In the genomic region with DNA sequence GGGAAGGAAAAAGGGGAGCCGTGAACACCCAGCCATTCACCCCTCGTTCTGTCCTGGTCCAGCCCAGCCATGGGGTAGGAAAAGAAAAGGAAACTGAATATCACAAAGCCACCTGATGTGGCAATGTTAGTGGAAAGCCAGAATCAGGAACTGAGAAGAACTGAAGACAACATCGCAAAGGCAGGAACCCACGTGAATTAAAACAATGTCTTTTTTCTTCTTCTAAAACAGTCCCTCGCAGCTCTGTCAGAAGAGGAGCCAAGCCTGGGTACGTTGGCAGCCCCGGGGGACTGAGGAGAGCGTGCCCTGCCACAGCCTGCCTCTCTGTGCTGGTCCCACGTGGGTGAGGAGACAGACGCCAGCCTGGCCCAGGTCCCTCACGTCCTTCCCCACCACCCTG, we compare ENCODE assay signal across 21 cellular contexts. TPM values are rescaled to one million over a fixed set of nuclear protein-coding genes. Genes with fewer than 3 reads are reported as not detected.
DNase-seq lines count a peak whose midpoint lies in the region; ATAC-seq, FAIRE-seq and TF ChIP-seq lines count a peak whose summit lies in the region.
"Had no signal": no experiment of that assay in that cellular context is flagged by ENCODE, and none has a peak within 500 bp of the region (broad histone marks: within the 10 kb centered on the region; RNA-seq: fewer than 3 reads in every experiment).

No MANE protein-coding gene starts in this region.

- DNase-seq in GM12865 (ENCODE audit: low read depth) (peak; percentile 9), NOMO-1 treated with DMSO at 0.1 percent for 48 hours (lab: John Stamatoyannopoulos, UW; ENCODE audit: unreplicated experiment) (peak; percentile 47), naive B cell (peak; percentile 8), UCSD-AML1 (lab: John Stamatoyannopoulos, UW; ENCODE audit: unreplicated experiment) (no peak), BE2C (no peak), small intestine (no peak)
- no peak for DNase-seq in activated CD8-positive, alpha-beta T cell treated with anti-CD3 and anti-CD28 coated beads, Interleukin-2, amount 10 ng/mL, durations not matched to agents 7 days and 5 days
- DNase-seq: activated CD4-positive, alpha-beta T cell treated with anti-CD3 and anti-CD28 coated beads, Interleukin-2, amount 50 U/mL, for 4 hours; activated naive CD4-positive, alpha-beta T cell treated with Interleukin-2 at 50 U/mL for 16 hours; activated T-cell treated with anti-CD3 and anti-CD28 coated beads for 4 hours; CD8-positive, alpha-beta memory T cell; endodermal cell; heart left ventricle; KG1; left ventricle myocardium inferior; NCI-H774; right lobe of liver; stimulated activated naive CD8-positive, alpha-beta T cell treated with anti-CD3 and anti-CD28 coated beads, Interleukin-15, Interleukin-2, amounts not matched to agents 100 U/mL and 50 U/mL, for 24 hours; upper lobe of left lung had no signal

- peak; percentile 65 for ATAC-seq in GM21825 (IDR thresholded peaks at IDR 0.05; ENCODE audit: unreplicated experiment)
- ATAC-seq in naive B cell (ENCODE audit: low read depth in 2 of 2) = peak; percentile 30 to 43
- ATAC-seq in activated CD8-positive, alpha-beta T cell treated with anti-CD3 and anti-CD28 coated beads, Interleukin-2, amount 10 ng/mL, durations not matched to agents 7 days and 5 days = no peak
- ATAC-seq: heart left ventricle; stimulated activated naive CD8-positive, alpha-beta T cell treated with anti-CD3 and anti-CD28 coated beads, Interleukin-15, Interleukin-2, amounts not matched to agents 100 U/mL and 50 U/mL, for 24 hours had no signal

- POLR2A ChIA-PET in activated CD8-positive, alpha-beta T cell treated with anti-CD3 and anti-CD28 coated beads, Interleukin-2, amount 10 ng/mL, durations not matched to agents 7 days and 5 days (lab: Charles Lee) = no interaction called here

- H3K27ac ChIP-seq in small intestine (ENCODE audit: low read depth in 1 of 2, low read length in 1 of 2) = no peak overlapping the region
- H3K27ac ChIP-seq: heart left ventricle, left ventricle myocardium inferior, right lobe of liver, upper lobe of left lung had no signal

- no peak overlapping the region for H3K4me3 ChIP-seq in GM12865 (ENCODE audit: low read depth, low read length)
- no peak overlapping the region for H3K4me3 ChIP-seq in BE2C (ENCODE audit: low read depth, low read length)
- no peak overlapping the region for H3K4me3 ChIP-seq in small intestine (ENCODE audit: low read depth in 1 of 2, low read length in 2 of 2)
- H3K4me3 ChIP-seq: heart left ventricle, left ventricle myocardium inferior, right lobe of liver, upper lobe of left lung had no signal

- H3K4me1 Mint-ChIP-seq in naive B cell = peaks cover 0 to 11% (median 9%) of the 10 kb centered on the region in 3 donors
- no peaks in the 10 kb centered on the region for H3K4me1 Mint-ChIP-seq in activated CD8-positive, alpha-beta T cell treated with anti-CD3 and anti-CD28 coated beads, Interleukin-2, amount 10 ng/mL, durations not matched to agents 7 days and 5 days (ENCODE audit: low read depth)
- H3K4me1 Mint-ChIP-seq: CD8-positive, alpha-beta memory T cell; endodermal cell had no signal

- WGBS in small intestine, 3 donors = 69 to 72% (median 71%) methylated on average over 11 of the region's 11 CpGs

- H3K27ac Mint-ChIP-seq in naive B cell = no peak overlapping the region
- no peak overlapping the region for H3K27ac Mint-ChIP-seq in activated CD8-positive, alpha-beta T cell treated with anti-CD3 and anti-CD28 coated beads, Interleukin-2, amount 10 ng/mL, durations not matched to agents 7 days and 5 days
- H3K27ac Mint-ChIP-seq: CD8-positive, alpha-beta memory T cell; endodermal cell had no signal

- H3K27me3 ChIP-seq in BE2C (no peaks in the 10 kb centered on the region), small intestine (ENCODE audit: control insufficient read depth in 2 of 2, insufficient read depth in 2 of 2, low read length in 2 of 2) (no peaks in the 10 kb centered on the region)
- H3K27me3 ChIP-seq: heart left ventricle, right lobe of liver, upper lobe of left lung had no signal

- H3K9me3 ChIP-seq in BE2C (no peaks in the 10 kb centered on the region), small intestine (ENCODE audit: control insufficient read depth, low read depth) (no peaks in the 10 kb centered on the region)
- H3K9me3 ChIP-seq: heart left ventricle, left ventricle myocardium inferior, right lobe of liver, upper lobe of left lung had no signal

- no peak overlapping the region for H3K4me3 Mint-ChIP-seq in naive B cell
- H3K4me3 Mint-ChIP-seq in activated CD8-positive, alpha-beta T cell treated with anti-CD3 and anti-CD28 coated beads, Interleukin-2, amount 10 ng/mL, durations not matched to agents 7 days and 5 days = no peak overlapping the region
- H3K4me3 Mint-ChIP-seq: CD8-positive, alpha-beta memory T cell; endodermal cell had no signal

- TF ChIP-seq CTCF in GM12865 (IDR thresholded peaks at IDR 0.05; ENCODE audit: insufficient read depth, low read depth, low read length, missing control alignments) (no peak), BE2C (IDR thresholded peaks at IDR 0.05; ENCODE audit: low read depth, low read length) (no peak)

- CTCF ChIA-PET in activated CD8-positive, alpha-beta T cell treated with anti-CD3 and anti-CD28 coated beads, Interleukin-2, amount 10 ng/mL, durations not matched to agents 7 days and 5 days (lab: Charles Lee) = no interaction called here

- H3K36me3 Mint-ChIP-seq in naive B cell = no peaks in the 10 kb centered on the region
- no peaks in the 10 kb centered on the region for H3K36me3 Mint-ChIP-seq in activated CD8-positive, alpha-beta T cell treated with anti-CD3 and anti-CD28 coated beads, Interleukin-2, amount 10 ng/mL, durations not matched to agents 7 days and 5 days (ENCODE audit: low read depth)
- H3K36me3 Mint-ChIP-seq: CD8-positive, alpha-beta memory T cell had no signal

- FAIRE-seq in small intestine (lab: Jason Lieb, UNC) = no peak
- FAIRE-seq: astrocyte had no signal

- no peaks in the 10 kb centered on the region for H3K27me3 Mint-ChIP-seq in naive B cell
- H3K27me3 Mint-ChIP-seq in activated CD8-positive, alpha-beta T cell treated with anti-CD3 and anti-CD28 coated beads, Interleukin-2, amount 10 ng/mL, durations not matched to agents 7 days and 5 days (ENCODE audit: low read depth) = peaks cover 2% of the 10 kb centered on the region

- H3K4me1 ChIP-seq in BE2C = no peaks in the 10 kb centered on the region
- no peaks in the 10 kb centered on the region for H3K4me1 ChIP-seq in small intestine (ENCODE audit: control insufficient read depth in 2 of 2, insufficient read depth in 1 of 2, low read depth in 1 of 2, low read length in 1 of 2)
- H3K4me1 ChIP-seq: left ventricle myocardium inferior, right lobe of liver, upper lobe of left lung had no signal

- H3K36me3 ChIP-seq in BE2C = no peaks in the 10 kb centered on the region
- no peaks in the 10 kb centered on the region for H3K36me3 ChIP-seq in small intestine (ENCODE audit: control insufficient read depth in 2 of 2, insufficient read depth in 2 of 2, low read length in 2 of 2)
- H3K36me3 ChIP-seq: heart left ventricle, left ventricle myocardium inferior, right lobe of liver, upper lobe of left lung had no signal

- no peaks in the 10 kb centered on the region for H3K9me3 Mint-ChIP-seq in naive B cell
- H3K9me3 Mint-ChIP-seq in activated CD8-positive, alpha-beta T cell treated with anti-CD3 and anti-CD28 coated beads, Interleukin-2, amount 10 ng/mL, durations not matched to agents 7 days and 5 days (ENCODE audit: insufficient read depth) = no peaks in the 10 kb centered on the region
- H3K9me3 Mint-ChIP-seq: endodermal cell had no signal

RNA-seq across cellular contexts. Expression of a gene that starts 55.0 kb away (rescaled TPM):
- polyA plus RNA-seq in naive B cell (ENCODE audit: low read depth in 6 of 6) (not detected), small intestine (1 to 10 TPM in 1 of 3 donors, under 1 TPM in 1, not detected in 1; 0.54 to 2.9 TPM)
- 8.5 TPM for polyA plus RNA-seq in BE2C (2012; ENCODE audit: insufficient read depth, insufficient read length, low read depth)
- total RNA-seq in activated CD8-positive, alpha-beta T cell treated with anti-CD3 and anti-CD28 coated beads, Interleukin-2, amount 10 ng/mL, durations not matched to agents 7 days and 5 days = not detected
- total RNA-seq: CD8-positive, alpha-beta memory T cell had no signal
- polyA plus RNA-seq: CD8-positive, alpha-beta memory T cell had no signal

Comparison
In these comparisons a context has a peak if more than half of its experiments do, and no peak if none do; other contexts are left out.
1. DNase-seq: peak in GM12865 (single experiment), NOMO-1 treated with DMSO at 0.1 percent for 48 hours (single experiment) and naive B cell (single experiment); none in UCSD-AML1 (single experiment), BE2C (single experiment), small intestine (single experiment) and activated CD8-positive, alpha-beta T cell treated with anti-CD3 and anti-CD28 coated beads, Interleukin-2, amount 10 ng/mL, durations not matched to agents 7 days and 5 days (single experiment).